21 cellular contexts compared by ENCODE assay signal in genomic region chr7:45681596-45682357, GRCh38.
DNase-seq lines count a peak whose midpoint lies in the region; ATAC-seq and TF ChIP-seq lines count a peak whose summit lies in the region.
"Had no signal": no experiment of that assay in that cellular context is flagged by ENCODE, and none has a peak within 500 bp of the region (broad histone marks: within the 10 kb centered on the region; RNA-seq: fewer than 3 reads in every experiment).

No MANE protein-coding gene starts in this region.

- no peak overlapping the region for H3K4me3 Mint-ChIP-seq in GM23338
- H3K4me3 Mint-ChIP-seq: neural progenitor cell; stimulated activated memory B cell treated with anti-CD40 and anti-IgM and Interleukin-4, amounts not matched to agents 10 μg/mL and 1 μg/mL and 100 μg/mL, for 72 hours had no signal

- no peak for TF ChIP-seq CTCF in GM23338 (conservative IDR thresholded peaks at IDR 0.05; ENCODE audit: low read depth in 2 of 2)

- H3F3A ChIP-seq in GM23338 (replicated peaks; ENCODE audit: low read depth): no peaks in the 10 kb centered on the region

- no peaks in the 10 kb centered on the region for H3K9me3 ChIP-seq in aorta (ENCODE audit: control insufficient read depth, low read length)
- H3K9me3 ChIP-seq: gastroesophageal sphincter, lower lobe of right lung had no signal

- H3K4me1 ChIP-seq in aorta (ENCODE audit: control insufficient read depth in 1 of 2, insufficient read depth in 2 of 2, low read length in 2 of 2) (no peaks in the 10 kb centered on the region), GM23338 (ENCODE audit: insufficient read depth) (no peaks in the 10 kb centered on the region)
- H3K4me1 ChIP-seq: gastroesophageal sphincter, lower lobe of right lung, neural progenitor cell had no signal

- H4K20me1 ChIP-seq in GM23338 (replicated peaks; ENCODE audit: insufficient read depth): no peaks in the 10 kb centered on the region

- no peaks in the 10 kb centered on the region for H3K9me2 ChIP-seq in GM23338 (ENCODE audit: insufficient read depth)

- H3K36me3 Mint-ChIP-seq in GM23338 (ENCODE audit: low read depth): peaks cover 19% of the 10 kb centered on the region
- H3K36me3 Mint-ChIP-seq: stimulated activated memory B cell treated with anti-CD40 and anti-IgM and Interleukin-4, amounts not matched to agents 10 μg/mL and 1 μg/mL and 100 μg/mL, for 72 hours had no signal

- no peak overlapping the region for H3K4me2 ChIP-seq in GM23338
- H3K4me2 ChIP-seq: neural progenitor cell had no signal

- no peaks in the 10 kb centered on the region for H3K9me3 Mint-ChIP-seq in GM23338
- H3K9me3 Mint-ChIP-seq: activated T-helper 2 cell treated with anti-CD3 and anti-CD28 coated beads, Interferon-gamma antibody, Interleukin-2, Interleukin-4, amounts not matched to agents 10 μg/mL and 5 μg/mL and 100 μg/mL, durations not matched to agents 14 hours and 24 hours and 36 hours; stimulated activated memory B cell treated with anti-CD40 and anti-IgM and Interleukin-4, amounts not matched to agents 10 μg/mL and 1 μg/mL and 100 μg/mL, for 72 hours had no signal

- ATAC-seq in aorta (ENCODE audit: low FRiP score) (no peak), GM23338 (no peak), esophagus mucosa (no peak)
- ATAC-seq: gastroesophageal sphincter; GM12878; lower lobe of right lung; stimulated activated memory B cell treated with anti-CD40 and anti-IgM and Interleukin-4, amounts not matched to agents 10 μg/mL and 1 μg/mL and 100 μg/mL, for 72 hours had no signal

- H3K4me3 ChIP-seq in aorta (ENCODE audit: low read length in 2 of 2): no peak overlapping the region
- H3K4me3 ChIP-seq in GM23338: no peak overlapping the region
- H3K4me3 ChIP-seq: gastroesophageal sphincter, GM12878, lower lobe of right lung, neural progenitor cell, skin epidermis had no signal

- H3K27me3 ChIP-seq in aorta (ENCODE audit: control insufficient read depth in 1 of 2, insufficient read depth in 2 of 2, low read length in 1 of 2) (no peaks in the 10 kb centered on the region), GM23338 (ENCODE audit: insufficient read depth) (no peaks in the 10 kb centered on the region)
- H3K27me3 ChIP-seq: gastroesophageal sphincter, neural progenitor cell had no signal

- H3K4me1 Mint-ChIP-seq in GM23338: no peaks in the 10 kb centered on the region; the same call in 2 of the 3 replicates
- H3K4me1 Mint-ChIP-seq: neural progenitor cell; stimulated activated memory B cell treated with anti-CD40 and anti-IgM and Interleukin-4, amounts not matched to agents 10 μg/mL and 1 μg/mL and 100 μg/mL, for 72 hours had no signal

- no peaks in the 10 kb centered on the region for H3K79me2 ChIP-seq in GM23338 (replicated peaks; ENCODE audit: insufficient read depth)

- H3K27ac Mint-ChIP-seq in GM23338: no peak overlapping the region
- H3K27ac Mint-ChIP-seq: activated T-helper 2 cell treated with anti-CD3 and anti-CD28 coated beads, Interferon-gamma antibody, Interleukin-2, Interleukin-4, amounts not matched to agents 10 μg/mL and 5 μg/mL and 100 μg/mL, durations not matched to agents 14 hours and 24 hours and 36 hours; stimulated activated memory B cell treated with anti-CD40 and anti-IgM and Interleukin-4, amounts not matched to agents 10 μg/mL and 1 μg/mL and 100 μg/mL, for 72 hours had no signal

- H3K27ac ChIP-seq in aorta (ENCODE audit: low read depth in 1 of 2, low read length in 2 of 2) (no peak overlapping the region), GM23338 (ENCODE audit: low read depth) (no peak overlapping the region)
- H3K27ac ChIP-seq: C4-2B, gastroesophageal sphincter, HL-60, lower lobe of right lung, neural progenitor cell, skin epidermis had no signal

- H3K27me3 Mint-ChIP-seq in GM23338 (ENCODE audit: insufficient read depth, low read depth, poor library complexity): peaks cover 2% of the 10 kb centered on the region

- H3K36me3 ChIP-seq in aorta (ENCODE audit: control insufficient read depth in 1 of 2, insufficient read depth in 2 of 2, low read length in 1 of 2) (no peaks in the 10 kb centered on the region), GM23338 (ENCODE audit: insufficient read depth) (no peaks in the 10 kb centered on the region; the same call in 1 of the 2 replicates)
- H3K36me3 ChIP-seq: lower lobe of right lung, neural progenitor cell had no signal

- peak; percentile 1 for DNase-seq in stimulated activated CD4-positive, alpha-beta T cell treated with anti-CD3 and anti-CD28 coated beads, Interleukin-4, amount 100 ng/mL, for 24 hours
- DNase-seq in stimulated activated CD4-positive, alpha-beta T cell treated with anti-CD3 and anti-CD28 coated beads, Interleukin-15, amount 100 ng/mL, for 24 hours: no peak
- DNase-seq in ecto neural progenitor cell (ENCODE audit: low spot score) (peak; percentile 49), pons (ENCODE audit: low spot score) (peak; percentile 48), aorta (peak; percentile 17 to 54), GM23338 (ENCODE audit: low spot score) (no peak), KG1 (lab: John Stamatoyannopoulos, UW) (no peak)
- DNase-seq: DND-41, lower lobe of right lung, NCI-H1092, NCI-H2029, NCI-H526 treated with DMSO at 0.1 percent for 48 hours had no signal

- intact Hi-C loops in aorta (cut with DNase I): no loop called here

- 78 to 80% methylated on average over 13 of the region's 13 CpGs for WGBS in aorta, 2 donors

- H2AFZ ChIP-seq in GM23338: no peak overlapping the region
- H2AFZ ChIP-seq: neural progenitor cell had no signal

TF ChIP-seq in GM23338, 12 proteins besides CTCF, POLR2A, EP300 and RAD21 (continues in another document):
- TF ChIP-seq ZNF331 (CRISPR knock-in tag; IDR thresholded peaks at IDR 0.05; ENCODE audit: low read depth) (no peak), JUNB (IDR thresholded peaks at IDR 0.05; ENCODE audit: unreplicated experiment) (no peak), POLR2AphosphoS5 (IDR thresholded peaks at IDR 0.05; ENCODE audit: low read depth) (no peak), REST (IDR thresholded peaks at IDR 0.05; ENCODE audit: unreplicated experiment) (no peak), CREB1 (CRISPR knock-in tag; IDR thresholded peaks at IDR 0.05; ENCODE audit: low read depth) (no peak), ZNF114 (CRISPR knock-in tag; IDR thresholded peaks at IDR 0.05) (no peak), EZH2 (IDR thresholded peaks at IDR 0.05; ENCODE audit: low read depth, unreplicated experiment) (no peak), EZH2phosphoT487 (IDR thresholded peaks at IDR 0.05; ENCODE audit: unreplicated experiment) (no peak), ETS1 (IDR thresholded peaks at IDR 0.05) (no peak), STAT1 (IDR thresholded peaks at IDR 0.05; ENCODE audit: unreplicated experiment) (no peak)

Comparison
In these comparisons a context has a peak if more than half of its experiments do, and no peak if none do; other contexts are left out.
1. DNase-seq: peak in stimulated activated CD4-positive, alpha-beta T cell treated with anti-CD3 and anti-CD28 coated beads, Interleukin-4, amount 100 ng/mL, for 24 hours (single experiment), ecto neural progenitor cell (single experiment), pons (single experiment) and aorta (2 of 2); none in stimulated activated CD4-positive, alpha-beta T cell treated with anti-CD3 and anti-CD28 coated beads, Interleukin-15, amount 100 ng/mL, for 24 hours (single experiment), GM23338 (single experiment) and KG1 (single experiment).